33 cellular contexts compared by ENCODE assay signal in the genomic region with DNA sequence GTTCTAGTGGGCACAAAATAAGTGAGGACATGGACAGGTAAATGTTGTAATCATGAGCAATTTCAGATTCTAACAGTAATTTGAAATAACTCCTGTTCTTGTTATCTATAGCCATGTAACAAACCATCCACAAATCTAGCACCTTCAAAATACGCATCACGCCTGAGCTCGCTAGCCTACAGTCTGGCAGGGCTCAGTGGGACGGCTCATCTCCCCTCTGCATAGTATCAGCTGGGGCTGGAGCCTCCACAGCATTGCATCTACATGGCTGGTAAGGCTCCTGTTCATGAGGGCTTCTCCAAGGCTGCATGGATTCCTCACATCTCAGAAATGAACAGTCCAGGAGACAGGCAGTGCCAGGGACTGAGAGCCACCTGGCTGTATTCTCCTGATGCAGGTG.
"Had no signal": no experiment of that assay in that cellular context is flagged by ENCODE, and none has a peak within 500 bp of the region (broad histone marks: within the 10 kb centered on the region; RNA-seq: fewer than 3 reads in every experiment).

No MANE protein-coding gene starts in this region.

- H3K27ac ChIP-seq: breast epithelium, epithelial cell of prostate, esophagus squamous epithelium, parathyroid adenoma, skin epidermis, upper lobe of left lung, vagina had no signal

- H3K4me3 Mint-ChIP-seq: activated CD4-positive, alpha-beta T cell treated with anti-CD3 and anti-CD28 coated beads for 36 hours; central memory CD8-positive, alpha-beta T cell; memory B cell; naive thymus-derived CD8-positive, alpha-beta T cell; neural crest cell; stimulated activated effector memory CD8-positive, alpha-beta T cell treated with anti-CD3 and anti-CD28 coated beads, Interleukin-12 subunit alpha, Interleukin-12 subunit beta, amount 100 ng/mL, for 72 hours; stimulated activated naive CD8-positive, alpha-beta T cell treated with anti-CD3 and anti-CD28 coated beads, Interleukin-15, amount 100 ng/mL, for 72 hours; T-helper 2 cell treated with Interferon-gamma antibody and Interleukin-4, amounts not matched to agents 5 μg/mL and 100 μg/mL, for 36 hours had no signal

- H3K9me3 ChIP-seq: breast epithelium, esophagus squamous epithelium, upper lobe of left lung, vagina had no signal

- H3K79me2 ChIP-seq: parathyroid adenoma had no signal

- H3K36me3 ChIP-seq: breast epithelium, esophagus squamous epithelium, upper lobe of left lung, vagina had no signal

- H3K4me1 Mint-ChIP-seq: central memory CD8-positive, alpha-beta T cell; stimulated activated effector memory CD8-positive, alpha-beta T cell treated with anti-CD3 and anti-CD28 coated beads, Interleukin-12 subunit alpha, Interleukin-12 subunit beta, amount 100 ng/mL, for 72 hours had no signal

- DNase-seq: activated CD4-positive, alpha-beta T cell treated with anti-CD3 and anti-CD28 coated beads for 36 hours; activated CD4-positive, alpha-beta T cell treated with anti-CD3 and anti-CD28 coated beads, Interleukin-2, amount 50 U/mL, for 48 hours; activated CD4-positive, CD25-positive, alpha-beta regulatory T cell; activated CD8-positive, alpha-beta memory T cell treated with anti-CD3 and anti-CD28 coated beads for 24 hours; activated naive CD4-positive, alpha-beta T cell; activated T-cell treated with anti-CD3 and anti-CD28 coated beads, Interleukin-2, amount 50 U/mL, for 1 hour; dermis blood vessel endothelial cell; effector CD4-positive, alpha-beta T cell; esophagus squamous epithelium; foreskin melanocyte; islet precursor cell; left colon; naive thymus-derived CD8-positive, alpha-beta T cell; nucleus accumbens; stimulated activated CD4-positive, alpha-beta T cell treated with anti-CD3 and anti-CD28 coated beads, Interleukin-4, amount 100 ng/mL, for 24 hours; stimulated activated naive CD8-positive, alpha-beta T cell treated with anti-CD3 and anti-CD28 coated beads, Interleukin-15, amount 100 ng/mL, for 72 hours; substantia nigra; T-helper 1 cell; upper lobe of left lung had no signal

- H3K36me3 Mint-ChIP-seq: activated naive CD4-positive, alpha-beta T cell treated with anti-CD3 and anti-CD28 coated beads, Interleukin-2, amount 50 U/mL, for 72 hours; stimulated activated effector memory CD8-positive, alpha-beta T cell treated with anti-CD3 and anti-CD28 coated beads, Interleukin-12 subunit alpha, Interleukin-12 subunit beta, amount 100 ng/mL, for 72 hours had no signal

- ATAC-seq: activated CD4-positive, alpha-beta T cell treated with anti-CD3 and anti-CD28 coated beads for 36 hours; activated naive CD4-positive, alpha-beta T cell treated with anti-CD3 and anti-CD28 coated beads, Interleukin-2, amount 50 U/mL, for 72 hours; left colon; naive thymus-derived CD8-positive, alpha-beta T cell; right cardiac atrium; stimulated activated effector memory CD8-positive, alpha-beta T cell treated with anti-CD3 and anti-CD28 coated beads, Interleukin-12 subunit alpha, Interleukin-12 subunit beta, amount 100 ng/mL, for 72 hours; stimulated activated naive CD8-positive, alpha-beta T cell treated with anti-CD3 and anti-CD28 coated beads, Interleukin-15, amount 100 ng/mL, for 72 hours had no signal

- H2AFZ ChIP-seq: parathyroid adenoma had no signal

- H3K4me3 ChIP-seq: breast epithelium, esophagus squamous epithelium, skin epidermis, upper lobe of left lung, vagina had no signal

- H3K27ac Mint-ChIP-seq: activated CD4-positive, alpha-beta T cell treated with anti-CD3 and anti-CD28 coated beads for 36 hours; activated naive CD4-positive, alpha-beta T cell treated with anti-CD3 and anti-CD28 coated beads, Interleukin-2, amount 50 U/mL, for 72 hours; memory B cell; stimulated activated effector memory CD8-positive, alpha-beta T cell treated with anti-CD3 and anti-CD28 coated beads, Interleukin-12 subunit alpha, Interleukin-12 subunit beta, amount 100 ng/mL, for 72 hours; T-helper 2 cell treated with Interferon-gamma antibody and Interleukin-4, amounts not matched to agents 5 μg/mL and 100 μg/mL, for 36 hours had no signal

- FAIRE-seq: colon, endometrium had no signal

- H3K27me3 ChIP-seq: breast epithelium, esophagus squamous epithelium, upper lobe of left lung, vagina had no signal

- H3K9me3 Mint-ChIP-seq: activated naive CD4-positive, alpha-beta T cell treated with anti-CD3 and anti-CD28 coated beads, Interleukin-2, amount 50 U/mL, for 72 hours; central memory CD8-positive, alpha-beta T cell; memory B cell; naive thymus-derived CD8-positive, alpha-beta T cell; neural crest cell; stimulated activated effector memory CD8-positive, alpha-beta T cell treated with anti-CD3 and anti-CD28 coated beads, Interleukin-12 subunit alpha, Interleukin-12 subunit beta, amount 100 ng/mL, for 72 hours; stimulated activated naive CD8-positive, alpha-beta T cell treated with anti-CD3 and anti-CD28 coated beads, Interleukin-15, amount 100 ng/mL, for 72 hours; T-helper 2 cell treated with Interferon-gamma antibody and Interleukin-4, amounts not matched to agents 5 μg/mL and 100 μg/mL, for 36 hours had no signal

- H3K4me1 ChIP-seq: breast epithelium, esophagus squamous epithelium, parathyroid adenoma, vagina had no signal

- H3K27me3 Mint-ChIP-seq: activated CD4-positive, alpha-beta T cell treated with anti-CD3 and anti-CD28 coated beads for 36 hours; central memory CD8-positive, alpha-beta T cell; memory B cell; naive thymus-derived CD8-positive, alpha-beta T cell; stimulated activated naive CD8-positive, alpha-beta T cell treated with anti-CD3 and anti-CD28 coated beads, Interleukin-15, amount 100 ng/mL, for 72 hours had no signal

- H3K9ac ChIP-seq: parathyroid adenoma had no signal
